Comparison of ENCODE assay signal across 24 cellular contexts in genomic region chr9:106934424-106934823, GRCh38.
"Had no signal": no experiment of that assay in that cellular context is flagged by ENCODE, and none has a peak within 500 bp of the region (broad histone marks: within the 10 kb centered on the region; RNA-seq: fewer than 3 reads in every experiment).

No MANE protein-coding gene starts in this region.

- H3K27ac ChIP-seq: KMS-11, SJSA1, SK-N-MC had no signal

- H3K4me1 ChIP-seq: SJSA1 had no signal

- H3K4me3 ChIP-seq: K562, SJSA1, SK-N-MC had no signal

- ATAC-seq: HepG2, K562 had no signal

- H3K27me3 ChIP-seq: SJSA1 had no signal

- H3K9ac ChIP-seq: KMS-11 had no signal

- FAIRE-seq: HepG2, K562, RCC 7860 had no signal

- H3K4me2 ChIP-seq: KMS-11 had no signal

- DNase-seq: IMR-90, Kasumi-1, MM.1S, NCI-H1092 treated with DMSO at 0.1 percent for 48 hours, NCI-H1436, NCI-H187, NCI-H2029, NCI-H2081 treated with DMSO at 0.1 percent for 48 hours, NCI-H2171, NCI-H226, NCI-H446, NCI-H510A, NCI-H524 treated with DMSO at 0.1 percent for 48 hours, NCI-H69, NCI-H774, Right ventricle myocardium superior, RPMI8226, SIG-M5 had no signal

- H3K9me3 ChIP-seq: SJSA1 had no signal
